Comparison of ENCODE assay signal across 1 cellular context in the genomic region with DNA sequence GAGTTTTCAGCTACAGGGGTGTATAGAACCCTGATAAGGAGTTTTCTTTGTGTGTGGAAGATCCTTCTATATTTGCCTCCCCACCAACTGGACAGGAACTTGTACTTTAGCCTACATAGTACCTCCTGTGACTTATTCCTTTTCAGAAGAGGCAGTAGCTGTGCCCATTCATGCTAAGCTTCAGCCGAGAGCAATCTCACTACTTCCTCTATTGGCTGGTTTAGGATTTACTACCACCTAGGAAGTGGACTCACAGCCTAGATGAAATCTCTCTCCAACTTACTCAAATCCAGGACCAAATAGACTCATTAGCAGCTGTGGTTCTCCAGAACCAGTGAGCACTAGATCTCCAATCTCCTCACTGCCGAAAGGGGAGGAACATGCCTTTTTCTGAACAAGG.
TF ChIP-seq lines count a peak whose summit lies in the region.

No MANE protein-coding gene starts in this region.

TF ChIP-seq in endothelial cell of umbilical vein, 7 proteins besides CTCF, POLR2A, EP300 and RAD21:
- TF ChIP-seq MYC (IDR thresholded peaks at IDR 0.05; ENCODE audit: low read depth, low read length): no peak
